ENCODE assay signal across 2 cellular contexts in the genomic region with DNA sequence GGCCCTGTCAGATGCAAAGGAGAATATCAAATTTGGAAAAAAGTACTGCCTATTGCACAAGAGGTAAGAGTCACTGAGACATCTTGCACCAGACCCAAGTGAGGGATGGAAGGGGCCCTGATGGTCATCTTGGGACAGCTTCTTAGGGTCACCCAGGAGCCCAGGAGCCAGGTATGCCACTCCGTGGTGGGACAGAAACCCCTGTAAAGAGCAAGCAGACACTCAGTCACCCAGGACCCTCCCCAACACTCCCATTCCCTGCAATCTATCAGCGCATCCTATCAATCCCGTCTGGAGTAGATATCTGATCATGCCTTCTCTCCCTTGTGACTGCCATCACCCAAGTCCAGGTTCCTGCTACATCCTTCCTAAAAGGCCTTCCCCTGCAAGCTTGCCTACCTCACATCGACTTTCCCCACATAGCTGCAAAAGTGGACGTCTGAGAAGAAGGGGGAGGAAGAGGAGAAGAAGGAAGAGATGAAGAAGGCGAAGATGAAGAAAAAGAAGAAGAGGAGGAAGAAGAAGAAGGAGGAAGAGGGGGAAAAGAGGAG. TPM values are rescaled to one million over a fixed set of nuclear protein-coding genes. Genes with fewer than 3 reads are reported as not detected.
"Had no signal": no experiment of that assay in that cellular context is flagged by ENCODE, and none has a peak within 500 bp of the region (broad histone marks: within the 10 kb centered on the region; RNA-seq: fewer than 3 reads in every experiment).

No MANE protein-coding gene starts in this region.

RNA-seq across cellular contexts. Expression of gene RNU1-4, which starts 30.7 kb away (rescaled TPM):
- polyA plus RNA-seq: adipose tissue, SK-N-SH had no signal
